Comparison of ENCODE assay signal across 25 cellular contexts in the genomic region with DNA sequence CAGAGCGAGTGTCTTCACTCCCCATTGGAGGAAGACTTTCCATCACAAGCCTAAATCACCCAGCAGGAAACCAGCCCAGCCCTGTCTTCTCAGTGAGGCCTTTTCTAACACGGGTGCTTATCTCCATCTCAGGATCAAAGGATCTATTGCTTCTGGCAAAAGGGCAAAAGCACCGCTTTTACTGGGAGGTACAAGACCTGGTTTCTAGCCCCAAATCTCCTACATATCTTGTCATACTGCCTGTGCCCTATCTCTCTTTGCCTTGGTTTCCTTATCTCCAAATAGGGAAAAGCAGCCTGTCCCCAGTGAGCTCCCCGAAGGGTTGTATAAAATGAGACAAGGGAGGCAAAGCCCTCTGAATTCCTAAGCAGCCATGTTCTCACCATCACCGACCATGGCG. TPM values are rescaled to one million over a fixed set of nuclear protein-coding genes. Genes with fewer than 3 reads are reported as not detected.
DNase-seq lines count a peak whose midpoint lies in the region; ATAC-seq and TF ChIP-seq lines count a peak whose summit lies in the region.
"Had no signal": no experiment of that assay in that cellular context is flagged by ENCODE, and none has a peak within 500 bp of the region (broad histone marks: within the 10 kb centered on the region; RNA-seq: fewer than 3 reads in every experiment).

No MANE protein-coding gene starts in this region.

- no peak overlapping the region for H3K27ac Mint-ChIP-seq in stimulated activated naive CD8-positive, alpha-beta T cell treated with anti-CD3 and anti-CD28 coated beads, Interleukin-15, amount 100 ng/mL, for 72 hours
- peak overlapping the region; percentile 71 to 79 for H3K27ac Mint-ChIP-seq in T-cell
- peak overlapping the region; percentile 82 to 86 for H3K27ac Mint-ChIP-seq in effector memory CD8-positive, alpha-beta T cell
- H3K27ac Mint-ChIP-seq: endodermal cell, neural progenitor cell had no signal

- POLR2A ChIA-PET in T-cell (lab: Charles Lee): no interaction called here

- ATAC-seq in stimulated activated naive CD8-positive, alpha-beta T cell treated with anti-CD3 and anti-CD28 coated beads, Interleukin-15, Interleukin-2, amounts not matched to agents 100 U/mL and 50 U/mL, for 24 hours: peak; percentile 26
- ATAC-seq in stimulated activated naive CD8-positive, alpha-beta T cell treated with anti-CD3 and anti-CD28 coated beads, Interleukin-15, amount 100 ng/mL, for 72 hours: no peak
- no peak for ATAC-seq in T-cell (replicated peaks in 1 of 4)
- ATAC-seq in effector memory CD8-positive, alpha-beta T cell (replicated peaks): no peak
- ATAC-seq: heart right ventricle, lower lobe of right lung, WTC11 had no signal

- H3K4me1 Mint-ChIP-seq in stimulated activated naive CD8-positive, alpha-beta T cell treated with anti-CD3 and anti-CD28 coated beads, Interleukin-15, amount 100 ng/mL, for 72 hours: peaks cover 86% of the 10 kb centered on the region
- peaks cover 73 to 88% (median 81%) of the 10 kb centered on the region in 3 donors for H3K4me1 Mint-ChIP-seq in T-cell
- peaks cover 69 to 74% of the 10 kb centered on the region in 2 donors for H3K4me1 Mint-ChIP-seq in effector memory CD8-positive, alpha-beta T cell (ENCODE audit: low read depth in 2 of 2)

- H3K4me3 Mint-ChIP-seq in stimulated activated naive CD8-positive, alpha-beta T cell treated with anti-CD3 and anti-CD28 coated beads, Interleukin-15, amount 100 ng/mL, for 72 hours: no peak overlapping the region
- no peak overlapping the region for H3K4me3 Mint-ChIP-seq in T-cell
- no peak overlapping the region for H3K4me3 Mint-ChIP-seq in effector memory CD8-positive, alpha-beta T cell
- H3K4me3 Mint-ChIP-seq: endodermal cell, WTC11 had no signal

- no peak for TF ChIP-seq CTCF in GM13976 (IDR thresholded peaks at IDR 0.05; ENCODE audit: borderline replicate concordance, control extremely low read depth, extremely low read depth, insufficient read depth, missing control alignments)

- no peak for DNase-seq in stimulated activated naive CD8-positive, alpha-beta T cell treated with anti-CD3 and anti-CD28 coated beads, Interleukin-15, Interleukin-2, amounts not matched to agents 100 U/mL and 50 U/mL, for 24 hours
- DNase-seq in stimulated activated naive CD8-positive, alpha-beta T cell treated with anti-CD3 and anti-CD28 coated beads, Interleukin-15, amount 100 ng/mL, for 72 hours: no peak
- DNase-seq in T-cell (no peak), GDM1 (lab: John Stamatoyannopoulos, UW) (no peak), GM13976 (ENCODE audit: low spot score) (no peak), SW480 (ENCODE audit: low spot score) (no peak)
- no peak for DNase-seq in effector memory CD8-positive, alpha-beta T cell
- DNase-seq: activated naive CD4-positive, alpha-beta T cell treated with Interleukin-2 at 50 U/mL for 16 hours; activated T-cell treated with anti-CD3 and anti-CD28 coated beads, Interleukin-2, amount 50 U/mL, for 48 hours; anterior cingulate cortex; colonic mucosa; DMS 273 treated with DMSO at 0.1 percent for 48 hours; endodermal cell; heart right ventricle; kidney glomerular epithelial cell; lower lobe of right lung; NCI-H1105; NCI-H2029; NCI-H524 treated with DMSO at 0.1 percent for 48 hours; NK-92 treated with Interleukin-12 subunit alpha and Interleukin-12 subunit beta, amount 100 ng/mL, for 24 hours; Right ventricle myocardium superior; stimulated activated CD4-positive, alpha-beta T cell treated with anti-CD3 and anti-CD28 coated beads, Interleukin-2, amount 100 ng/mL, for 24 hours; upper lobe of left lung had no signal

- H3K36me3 Mint-ChIP-seq in T-cell: peaks cover 36% of the 10 kb centered on the region
- peaks cover 30% of the 10 kb centered on the region for H3K36me3 Mint-ChIP-seq in effector memory CD8-positive, alpha-beta T cell (ENCODE audit: insufficient read depth)

- in situ Hi-C loops in GM13976 (cut with MboI; ENCODE audit: low sequenced_read_pairs, unreplicated experiment): no loop called here

- H3K27me3 Mint-ChIP-seq in stimulated activated naive CD8-positive, alpha-beta T cell treated with anti-CD3 and anti-CD28 coated beads, Interleukin-15, amount 100 ng/mL, for 72 hours: no peaks in the 10 kb centered on the region
- H3K27me3 Mint-ChIP-seq in T-cell: no peaks in the 10 kb centered on the region
- H3K27me3 Mint-ChIP-seq in effector memory CD8-positive, alpha-beta T cell: no peaks in the 10 kb centered on the region

- CTCF ChIA-PET in T-cell (lab: Charles Lee): no interaction called here

- no peaks in the 10 kb centered on the region for H3K9me3 Mint-ChIP-seq in stimulated activated naive CD8-positive, alpha-beta T cell treated with anti-CD3 and anti-CD28 coated beads, Interleukin-15, amount 100 ng/mL, for 72 hours
- H3K9me3 Mint-ChIP-seq in T-cell: no peaks in the 10 kb centered on the region
- no peaks in the 10 kb centered on the region for H3K9me3 Mint-ChIP-seq in effector memory CD8-positive, alpha-beta T cell
- H3K9me3 Mint-ChIP-seq: endodermal cell, WTC11 had no signal

RNA-seq across cellular contexts. Expression of a gene that starts 5.2 kb away (rescaled TPM):
- total RNA-seq in T-cell: 10 to 100 TPM; 28.2 to 46.2 (median 31.3) TPM

RNA-seq across cellular contexts. Expression of a gene that starts 5.2 kb away (rescaled TPM):
- total RNA-seq in T-cell: 10 to 100 TPM in 2 of 5 donors, 1 to 10 TPM in 3; 8.0 to 11.2 (median 9.8) TPM

RNA-seq across cellular contexts. Expression of a gene that starts 22.1 kb away (rescaled TPM):
- total RNA-seq in T-cell: 10 to 100 TPM; 27.8 to 65.7 (median 52.4) TPM

Comparison
In these comparisons a context has a peak if more than half of its experiments do, and no peak if none do; other contexts are left out.
1. H3K27ac Mint-ChIP-seq: peak in T-cell (2 of 2) and effector memory CD8-positive, alpha-beta T cell (2 of 2); none in stimulated activated naive CD8-positive, alpha-beta T cell treated with anti-CD3 and anti-CD28 coated beads, Interleukin-15, amount 100 ng/mL, for 72 hours (0 of 2).